In genomic region chr20:51373713-51374481, GRCh38 we compare ENCODE assay signal across 1 cellular context.
TF ChIP-seq lines count a peak whose summit lies in the region.

No MANE protein-coding gene starts in this region.

TF ChIP-seq in K562, 482 proteins besides CTCF, POLR2A, EP300 and RAD21 (continued from another document and continues in another):
- TF ChIP-seq, protein P1, sequence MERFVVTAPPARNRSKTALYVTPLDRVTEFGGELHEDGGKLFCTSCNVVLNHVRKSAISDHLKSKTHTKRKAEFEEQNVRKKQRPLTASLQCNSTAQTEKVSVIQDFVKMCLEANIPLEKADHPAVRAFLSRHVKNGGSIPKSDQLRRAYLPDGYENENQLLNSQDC (CRISPR knock-in tag; IDR thresholded peaks at IDR 0.05), result no peak
- no peak for TF ChIP-seq NR4A1 (CRISPR knock-in tag; IDR thresholded peaks at IDR 0.05)
- TF ChIP-seq NR4A1 (tag; IDR thresholded peaks at IDR 0.05), result 0 out of 2 replicates have a peak, but pooled peaks have one; percentile 47
- TF ChIP-seq GABPA (tag; conservative IDR thresholded peaks at IDR 0.05; ENCODE audit: low read depth), result peak; percentile 53
- TF ChIP-seq HDAC1 (IDR thresholded peaks at IDR 0.05), result peak in 1 of 2 experiments; percentile 25; a peak in 1 of 4 replicates
- peak; percentile 82 for TF ChIP-seq CCNT2 (IDR thresholded peaks at IDR 0.05; ENCODE audit: borderline replicate concordance, extremely low read depth, insufficient read length, low read depth, low read length)
- TF ChIP-seq PRMT5 (CRISPR knock-in tag; IDR thresholded peaks at IDR 0.05), result no peak
- TF ChIP-seq UBTF (IDR thresholded peaks at IDR 0.05; ENCODE audit: borderline replicate concordance in 1 of 2, low read depth in 2 of 2, low read length in 2 of 2), result 0 out of 4 replicates have a peak, but pooled peaks of 1 of the 2 experiments have one; percentile 30
- TF ChIP-seq MCM5 (IDR thresholded peaks at IDR 0.05; ENCODE audit: low read depth), result no peak
- no peak for TF ChIP-seq NR2C2 (CRISPR knock-in tag; IDR thresholded peaks at IDR 0.05)
- peak; percentile 55 for TF ChIP-seq NR2C2 (tag; IDR thresholded peaks at IDR 0.05)
- no peak for TF ChIP-seq ZNF696 (CRISPR knock-in tag; conservative IDR thresholded peaks at IDR 0.05)
- TF ChIP-seq MTA3 (IDR thresholded peaks at IDR 0.05; ENCODE audit: borderline replicate concordance), result peak; percentile 45; the same call in 1 of the 2 replicates
- TF ChIP-seq THRAP3 (IDR thresholded peaks at IDR 0.05; ENCODE audit: borderline replicate concordance), result no peak
- TF ChIP-seq HDAC2 (IDR thresholded peaks at IDR 0.05), result peak; percentile 63; the same call in 1 of the 2 replicates
- peak; percentile 86 for TF ChIP-seq SMARCA4 (IDR thresholded peaks at IDR 0.05)
- peak; percentile 88 for TF ChIP-seq DPF2 (IDR thresholded peaks at IDR 0.05)
- peak; percentile 62 for TF ChIP-seq NFIC (IDR thresholded peaks at IDR 0.05)
- TF ChIP-seq ATF7 (IDR thresholded peaks at IDR 0.05), result peak; percentile 54; the same call in 1 of the 2 replicates
- 0 out of 2 replicates have a peak, but pooled peaks have one; percentile 21 for TF ChIP-seq ZNF121 (CRISPR knock-in tag; conservative IDR thresholded peaks at IDR 0.05)
- TF ChIP-seq POLR3A (IDR thresholded peaks at IDR 0.05; ENCODE audit: borderline replicate concordance, extremely low read depth, insufficient read depth, insufficient read length), result no peak
- peak; percentile 65 for TF ChIP-seq FOXM1 (IDR thresholded peaks at IDR 0.05; ENCODE audit: low read depth)
- TF ChIP-seq FOXM1 (CRISPR knock-in tag; IDR thresholded peaks at IDR 0.05; ENCODE audit: low read depth), result no peak
- TF ChIP-seq RNF2 (IDR thresholded peaks at IDR 0.05), result peak; percentile 58; the same call in 1 of the 2 replicates
- TF ChIP-seq CTBP1 (IDR thresholded peaks at IDR 0.05; ENCODE audit: borderline replicate concordance), result peak; percentile 54; the same call in 1 of the 2 replicates
- TF ChIP-seq, protein P2, sequence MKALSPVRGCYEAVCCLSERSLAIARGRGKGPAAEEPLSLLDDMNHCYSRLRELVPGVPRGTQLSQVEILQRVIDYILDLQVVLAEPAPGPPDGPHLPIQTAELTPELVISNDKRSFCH (CRISPR knock-in tag; IDR thresholded peaks at IDR 0.05), result no peak
- TF ChIP-seq, protein P2 (tag; IDR thresholded peaks at IDR 0.05), result peak; percentile 45; the same call in 1 of the 2 replicates
- TF ChIP-seq KLF6 (CRISPR knock-in tag; IDR thresholded peaks at IDR 0.05; ENCODE audit: borderline replicate concordance), result no peak
- TF ChIP-seq CC2D1A (IDR thresholded peaks at IDR 0.05), result peak; percentile 32; the same call in 1 of the 2 replicates
- TF ChIP-seq SMC3 (conservative IDR thresholded peaks at IDR 0.05; ENCODE audit: insufficient read depth, low read depth, low read length), result no peak
- TF ChIP-seq PML (IDR thresholded peaks at IDR 0.05; ENCODE audit: low read length), result peak; percentile 78
- TF ChIP-seq NCOR1 (IDR thresholded peaks at IDR 0.05), result peak; percentile 83
- 0 out of 2 replicates have a peak, but pooled peaks have one; percentile 34 for TF ChIP-seq PKNOX1 (IDR thresholded peaks at IDR 0.05)
- TF ChIP-seq RBFOX2 (IDR thresholded peaks at IDR 0.05; ENCODE audit: low read depth, low read length), result 0 out of 2 replicates have a peak, but pooled peaks have one; percentile 15
- TF ChIP-seq ZNF239 (CRISPR knock-in tag; IDR thresholded peaks at IDR 0.05), result peak; percentile 26; the same call in 1 of the 2 replicates
- no peak for TF ChIP-seq SNAPC5 (CRISPR knock-in tag; IDR thresholded peaks at IDR 0.05)
- peak; percentile 53; the same call in 1 of the 2 replicates for TF ChIP-seq LEF1 (IDR thresholded peaks at IDR 0.05)
- TF ChIP-seq ARID3A (IDR thresholded peaks at IDR 0.05; ENCODE audit: borderline replicate concordance, low read depth, low read length), result 0 out of 2 replicates have a peak, but pooled peaks have one; percentile 8
- no peak for TF ChIP-seq SMAD3 (CRISPR knock-in tag; conservative IDR thresholded peaks at IDR 0.05)
- peak; percentile 40; the same call in 1 of the 2 replicates for TF ChIP-seq CREM (IDR thresholded peaks at IDR 0.05; ENCODE audit: low read depth)
- TF ChIP-seq FOXA1 (IDR thresholded peaks at IDR 0.05; ENCODE audit: borderline replicate concordance), result no peak
- peak; percentile 81 for TF ChIP-seq TAL1 (IDR thresholded peaks at IDR 0.05)
- TF ChIP-seq TAF1 (IDR thresholded peaks at IDR 0.05; ENCODE audit: control insufficient read depth, extremely low read depth, insufficient read depth, low read length, severe bottlenecking), result peak; percentile 32
- TF ChIP-seq RCOR1 (IDR thresholded peaks at IDR 0.05; ENCODE audit: borderline replicate concordance in 1 of 2, low read depth in 2 of 2, low read length in 2 of 2), result peak in 1 of 2 experiments; percentile 86; a peak in 2 of 4 replicates
- peak; percentile 70; the same call in 1 of the 2 replicates for TF ChIP-seq GATA2 (CRISPR knock-in tag; IDR thresholded peaks at IDR 0.05)
- TF ChIP-seq MAFG (tag; conservative IDR thresholded peaks at IDR 0.05), result no peak
- TF ChIP-seq ZNF3 (CRISPR knock-in tag; IDR thresholded peaks at IDR 0.05), result no peak
- TF ChIP-seq, protein P3, sequence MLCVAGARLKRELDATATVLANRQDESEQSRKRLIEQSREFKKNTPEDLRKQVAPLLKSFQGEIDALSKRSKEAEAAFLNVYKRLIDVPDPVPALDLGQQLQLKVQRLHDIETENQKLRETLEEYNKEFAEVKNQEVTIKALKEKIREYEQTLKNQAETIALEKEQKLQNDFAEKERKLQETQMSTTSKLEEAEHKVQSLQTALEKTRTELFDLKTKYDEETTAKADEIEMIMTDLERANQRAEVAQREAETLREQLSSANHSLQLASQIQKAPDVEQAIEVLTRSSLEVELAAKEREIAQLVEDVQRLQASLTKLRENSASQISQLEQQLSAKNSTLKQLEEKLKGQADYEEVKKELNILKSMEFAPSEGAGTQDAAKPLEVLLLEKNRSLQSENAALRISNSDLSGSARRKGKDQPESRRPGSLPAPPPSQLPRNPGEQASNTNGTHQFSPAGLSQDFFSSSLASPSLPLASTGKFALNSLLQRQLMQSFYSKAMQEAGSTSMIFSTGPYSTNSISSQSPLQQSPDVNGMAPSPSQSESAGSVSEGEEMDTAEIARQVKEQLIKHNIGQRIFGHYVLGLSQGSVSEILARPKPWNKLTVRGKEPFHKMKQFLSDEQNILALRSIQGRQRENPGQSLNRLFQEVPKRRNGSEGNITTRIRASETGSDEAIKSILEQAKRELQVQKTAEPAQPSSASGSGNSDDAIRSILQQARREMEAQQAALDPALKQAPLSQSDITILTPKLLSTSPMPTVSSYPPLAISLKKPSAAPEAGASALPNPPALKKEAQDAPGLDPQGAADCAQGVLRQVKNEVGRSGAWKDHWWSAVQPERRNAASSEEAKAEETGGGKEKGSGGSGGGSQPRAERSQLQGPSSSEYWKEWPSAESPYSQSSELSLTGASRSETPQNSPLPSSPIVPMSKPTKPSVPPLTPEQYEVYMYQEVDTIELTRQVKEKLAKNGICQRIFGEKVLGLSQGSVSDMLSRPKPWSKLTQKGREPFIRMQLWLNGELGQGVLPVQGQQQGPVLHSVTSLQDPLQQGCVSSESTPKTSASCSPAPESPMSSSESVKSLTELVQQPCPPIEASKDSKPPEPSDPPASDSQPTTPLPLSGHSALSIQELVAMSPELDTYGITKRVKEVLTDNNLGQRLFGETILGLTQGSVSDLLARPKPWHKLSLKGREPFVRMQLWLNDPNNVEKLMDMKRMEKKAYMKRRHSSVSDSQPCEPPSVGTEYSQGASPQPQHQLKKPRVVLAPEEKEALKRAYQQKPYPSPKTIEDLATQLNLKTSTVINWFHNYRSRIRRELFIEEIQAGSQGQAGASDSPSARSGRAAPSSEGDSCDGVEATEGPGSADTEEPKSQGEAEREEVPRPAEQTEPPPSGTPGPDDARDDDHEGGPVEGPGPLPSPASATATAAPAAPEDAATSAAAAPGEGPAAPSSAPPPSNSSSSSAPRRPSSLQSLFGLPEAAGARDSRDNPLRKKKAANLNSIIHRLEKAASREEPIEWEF (CRISPR knock-in tag; IDR thresholded peaks at IDR 0.05), result 0 out of 2 replicates have a peak, but pooled peaks have one; percentile 10
- peak; percentile 40 for TF ChIP-seq HDAC3 (IDR thresholded peaks at IDR 0.05; ENCODE audit: borderline replicate concordance, partially characterized antibody)
- TF ChIP-seq TRIM28 (IDR thresholded peaks at IDR 0.05), result no peak
- TF ChIP-seq, protein P4, sequence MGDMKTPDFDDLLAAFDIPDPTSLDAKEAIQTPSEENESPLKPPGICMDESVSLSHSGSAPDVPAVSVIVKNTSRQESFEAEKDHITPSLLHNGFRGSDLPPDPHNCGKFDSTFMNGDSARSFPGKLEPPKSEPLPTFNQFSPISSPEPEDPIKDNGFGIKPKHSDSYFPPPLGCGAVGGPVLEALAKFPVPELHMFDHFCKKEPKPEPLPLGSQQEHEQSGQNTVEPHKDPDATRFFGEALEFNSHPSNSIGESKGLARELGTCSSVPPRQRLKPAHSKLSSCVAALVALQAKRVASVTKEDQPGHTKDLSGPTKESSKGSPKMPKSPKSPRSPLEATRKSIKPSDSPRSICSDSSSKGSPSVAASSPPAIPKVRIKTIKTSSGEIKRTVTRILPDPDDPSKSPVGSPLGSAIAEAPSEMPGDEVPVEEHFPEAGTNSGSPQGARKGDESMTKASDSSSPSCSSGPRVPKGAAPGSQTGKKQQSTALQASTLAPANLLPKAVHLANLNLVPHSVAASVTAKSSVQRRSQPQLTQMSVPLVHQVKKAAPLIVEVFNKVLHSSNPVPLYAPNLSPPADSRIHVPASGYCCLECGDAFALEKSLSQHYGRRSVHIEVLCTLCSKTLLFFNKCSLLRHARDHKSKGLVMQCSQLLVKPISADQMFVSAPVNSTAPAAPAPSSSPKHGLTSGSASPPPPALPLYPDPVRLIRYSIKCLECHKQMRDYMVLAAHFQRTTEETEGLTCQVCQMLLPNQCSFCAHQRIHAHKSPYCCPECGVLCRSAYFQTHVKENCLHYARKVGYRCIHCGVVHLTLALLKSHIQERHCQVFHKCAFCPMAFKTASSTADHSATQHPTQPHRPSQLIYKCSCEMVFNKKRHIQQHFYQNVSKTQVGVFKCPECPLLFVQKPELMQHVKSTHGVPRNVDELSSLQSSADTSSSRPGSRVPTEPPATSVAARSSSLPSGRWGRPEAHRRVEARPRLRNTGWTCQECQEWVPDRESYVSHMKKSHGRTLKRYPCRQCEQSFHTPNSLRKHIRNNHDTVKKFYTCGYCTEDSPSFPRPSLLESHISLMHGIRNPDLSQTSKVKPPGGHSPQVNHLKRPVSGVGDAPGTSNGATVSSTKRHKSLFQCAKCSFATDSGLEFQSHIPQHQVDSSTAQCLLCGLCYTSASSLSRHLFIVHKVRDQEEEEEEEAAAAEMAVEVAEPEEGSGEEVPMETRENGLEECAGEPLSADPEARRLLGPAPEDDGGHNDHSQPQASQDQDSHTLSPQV (IDR thresholded peaks at IDR 0.05), result 0 out of 2 replicates have a peak, but pooled peaks have one; percentile 31
- no peak for TF ChIP-seq CEBPG (CRISPR knock-in tag; IDR thresholded peaks at IDR 0.05)
- 0 out of 4 replicates have a peak, but pooled peaks have one; percentile 11 to 30 for TF ChIP-seq CEBPG (tag; conservative IDR thresholded peaks at IDR 0.05 in 1 of 2, IDR thresholded peaks at IDR 0.05 in 1 of 2)
- TF ChIP-seq FOSL1 (tag; conservative IDR thresholded peaks at IDR 0.05), result peak; percentile 51; the same call in 1 of the 2 replicates
- TF ChIP-seq RUNX1 (IDR thresholded peaks at IDR 0.05; ENCODE audit: low read depth), result no peak
- TF ChIP-seq ZNF436 (CRISPR knock-in tag; IDR thresholded peaks at IDR 0.05), result no peak
- no peak for TF ChIP-seq RBM25 (IDR thresholded peaks at IDR 0.05; ENCODE audit: low read depth, low read length, severe bottlenecking)
- peak; percentile 87 for TF ChIP-seq KLF16 (IDR thresholded peaks at IDR 0.05)
- TF ChIP-seq ZNF644 (tag; IDR thresholded peaks at IDR 0.05; ENCODE audit: low read depth), result peak; percentile 45; the same call in 1 of the 2 replicates
- TF ChIP-seq TARDBP (IDR thresholded peaks at IDR 0.05), result no peak
- peak in 1 of 2 experiments; percentile 45; a peak in 1 of 4 replicates for TF ChIP-seq TBL1XR1 (IDR thresholded peaks at IDR 0.05; ENCODE audit: low read length in 2 of 2)
